Comparison of ENCODE assay signal across 1 cellular context in the genomic region with DNA sequence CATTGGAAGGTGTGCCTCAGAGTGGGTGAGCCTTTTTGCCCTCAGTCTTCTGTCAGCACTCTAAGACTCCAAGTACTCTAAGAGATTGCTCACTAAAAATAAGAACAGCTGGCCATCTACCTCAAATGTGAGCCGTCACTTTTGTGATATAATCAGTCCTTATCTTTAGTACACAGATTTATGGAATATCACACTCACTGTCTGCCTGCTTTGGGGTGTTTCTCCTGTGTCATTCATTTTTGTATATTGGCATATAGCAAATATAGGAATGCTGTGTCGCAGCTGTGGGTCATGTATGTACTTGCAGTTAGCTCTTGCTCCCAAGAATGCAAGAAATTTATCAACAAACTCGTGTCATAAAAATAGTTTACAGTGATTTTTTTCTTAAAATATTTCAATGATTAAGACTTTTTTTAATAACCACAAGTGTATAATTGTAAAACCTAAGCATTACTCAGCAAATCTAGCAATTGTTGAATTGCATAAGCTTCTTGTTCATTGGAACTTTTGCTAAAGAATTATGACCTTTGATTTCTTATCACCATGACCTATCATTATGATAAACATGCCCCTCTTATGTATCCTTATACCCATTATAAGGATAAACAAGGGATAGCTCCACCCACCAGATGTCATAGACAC.
TF ChIP-seq lines count a peak whose summit lies in the region.

No MANE protein-coding gene starts in this region.

TF ChIP-seq in K562, 482 proteins besides CTCF, POLR2A, EP300 and RAD21 (continued from another document and continues in another):
- TF ChIP-seq, protein P1, sequence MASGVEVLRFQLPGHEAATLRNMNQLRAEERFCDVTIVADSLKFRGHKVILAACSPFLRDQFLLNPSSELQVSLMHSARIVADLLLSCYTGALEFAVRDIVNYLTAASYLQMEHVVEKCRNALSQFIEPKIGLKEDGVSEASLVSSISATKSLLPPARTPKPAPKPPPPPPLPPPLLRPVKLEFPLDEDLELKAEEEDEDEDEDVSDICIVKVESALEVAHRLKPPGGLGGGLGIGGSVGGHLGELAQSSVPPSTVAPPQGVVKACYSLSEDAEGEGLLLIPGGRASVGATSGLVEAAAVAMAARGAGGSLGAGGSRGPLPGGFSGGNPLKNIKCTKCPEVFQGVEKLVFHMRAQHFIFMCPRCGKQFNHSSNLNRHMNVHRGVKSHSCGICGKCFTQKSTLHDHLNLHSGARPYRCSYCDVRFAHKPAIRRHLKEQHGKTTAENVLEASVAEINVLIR (CRISPR knock-in tag; IDR thresholded peaks at IDR 0.05): no peak
- no peak for TF ChIP-seq BCOR (IDR thresholded peaks at IDR 0.05)
- no peak for TF ChIP-seq TAF15 (IDR thresholded peaks at IDR 0.05; ENCODE audit: low read depth, low read length)
- TF ChIP-seq SREBF2 (CRISPR knock-in tag; IDR thresholded peaks at IDR 0.05): no peak
- TF ChIP-seq ETS2 (tag; IDR thresholded peaks at IDR 0.05; ENCODE audit: borderline replicate concordance, poor library complexity, severe bottlenecking): no peak
- no peak for TF ChIP-seq ZFP36 (IDR thresholded peaks at IDR 0.05; ENCODE audit: low read depth, low read length, partially characterized antibody)
- TF ChIP-seq, protein P2, sequence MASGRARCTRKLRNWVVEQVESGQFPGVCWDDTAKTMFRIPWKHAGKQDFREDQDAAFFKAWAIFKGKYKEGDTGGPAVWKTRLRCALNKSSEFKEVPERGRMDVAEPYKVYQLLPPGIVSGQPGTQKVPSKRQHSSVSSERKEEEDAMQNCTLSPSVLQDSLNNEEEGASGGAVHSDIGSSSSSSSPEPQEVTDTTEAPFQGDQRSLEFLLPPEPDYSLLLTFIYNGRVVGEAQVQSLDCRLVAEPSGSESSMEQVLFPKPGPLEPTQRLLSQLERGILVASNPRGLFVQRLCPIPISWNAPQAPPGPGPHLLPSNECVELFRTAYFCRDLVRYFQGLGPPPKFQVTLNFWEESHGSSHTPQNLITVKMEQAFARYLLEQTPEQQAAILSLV (tag; IDR thresholded peaks at IDR 0.05): no peak
- TF ChIP-seq, protein P3, sequence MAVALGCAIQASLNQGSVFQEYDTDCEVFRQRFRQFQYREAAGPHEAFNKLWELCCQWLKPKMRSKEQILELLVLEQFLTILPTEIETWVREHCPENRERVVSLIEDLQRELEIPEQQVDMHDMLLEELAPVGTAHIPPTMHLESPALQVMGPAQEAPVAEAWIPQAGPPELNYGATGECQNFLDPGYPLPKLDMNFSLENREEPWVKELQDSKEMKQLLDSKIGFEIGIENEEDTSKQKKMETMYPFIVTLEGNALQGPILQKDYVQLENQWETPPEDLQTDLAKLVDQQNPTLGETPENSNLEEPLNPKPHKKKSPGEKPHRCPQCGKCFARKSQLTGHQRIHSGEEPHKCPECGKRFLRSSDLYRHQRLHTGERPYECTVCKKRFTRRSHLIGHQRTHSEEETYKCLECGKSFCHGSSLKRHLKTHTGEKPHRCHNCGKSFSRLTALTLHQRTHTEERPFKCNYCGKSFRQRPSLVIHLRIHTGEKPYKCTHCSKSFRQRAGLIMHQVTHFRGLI (CRISPR knock-in tag; IDR thresholded peaks at IDR 0.05): no peak
- TF ChIP-seq CHD4 (IDR thresholded peaks at IDR 0.05; ENCODE audit: insufficient read depth, insufficient replicate concordance, low read depth, low read length, poor library complexity, severe bottlenecking): no peak
- no peak for TF ChIP-seq MCM7 (IDR thresholded peaks at IDR 0.05)
- no peak for TF ChIP-seq MYBL2 (IDR thresholded peaks at IDR 0.05; ENCODE audit: low read depth)
- no peak for TF ChIP-seq MYBL2 (CRISPR knock-in tag; IDR thresholded peaks at IDR 0.05; ENCODE audit: borderline replicate concordance)
- no peak for TF ChIP-seq ZNF668 (CRISPR knock-in tag; IDR thresholded peaks at IDR 0.05)
- TF ChIP-seq YY1 (IDR thresholded peaks at IDR 0.05; ENCODE audit: borderline replicate concordance in 1 of 3, control insufficient read depth in 1 of 3, extremely low read depth in 1 of 3, insufficient read depth in 3 of 3, insufficient read length in 1 of 3, insufficient replicate concordance in 2 of 3, low read depth in 1 of 3, low read length in 2 of 3): no peak
- no peak for TF ChIP-seq POLR2AphosphoS2 (IDR thresholded peaks at IDR 0.05; ENCODE audit: low read length)
- TF ChIP-seq, protein P4, sequence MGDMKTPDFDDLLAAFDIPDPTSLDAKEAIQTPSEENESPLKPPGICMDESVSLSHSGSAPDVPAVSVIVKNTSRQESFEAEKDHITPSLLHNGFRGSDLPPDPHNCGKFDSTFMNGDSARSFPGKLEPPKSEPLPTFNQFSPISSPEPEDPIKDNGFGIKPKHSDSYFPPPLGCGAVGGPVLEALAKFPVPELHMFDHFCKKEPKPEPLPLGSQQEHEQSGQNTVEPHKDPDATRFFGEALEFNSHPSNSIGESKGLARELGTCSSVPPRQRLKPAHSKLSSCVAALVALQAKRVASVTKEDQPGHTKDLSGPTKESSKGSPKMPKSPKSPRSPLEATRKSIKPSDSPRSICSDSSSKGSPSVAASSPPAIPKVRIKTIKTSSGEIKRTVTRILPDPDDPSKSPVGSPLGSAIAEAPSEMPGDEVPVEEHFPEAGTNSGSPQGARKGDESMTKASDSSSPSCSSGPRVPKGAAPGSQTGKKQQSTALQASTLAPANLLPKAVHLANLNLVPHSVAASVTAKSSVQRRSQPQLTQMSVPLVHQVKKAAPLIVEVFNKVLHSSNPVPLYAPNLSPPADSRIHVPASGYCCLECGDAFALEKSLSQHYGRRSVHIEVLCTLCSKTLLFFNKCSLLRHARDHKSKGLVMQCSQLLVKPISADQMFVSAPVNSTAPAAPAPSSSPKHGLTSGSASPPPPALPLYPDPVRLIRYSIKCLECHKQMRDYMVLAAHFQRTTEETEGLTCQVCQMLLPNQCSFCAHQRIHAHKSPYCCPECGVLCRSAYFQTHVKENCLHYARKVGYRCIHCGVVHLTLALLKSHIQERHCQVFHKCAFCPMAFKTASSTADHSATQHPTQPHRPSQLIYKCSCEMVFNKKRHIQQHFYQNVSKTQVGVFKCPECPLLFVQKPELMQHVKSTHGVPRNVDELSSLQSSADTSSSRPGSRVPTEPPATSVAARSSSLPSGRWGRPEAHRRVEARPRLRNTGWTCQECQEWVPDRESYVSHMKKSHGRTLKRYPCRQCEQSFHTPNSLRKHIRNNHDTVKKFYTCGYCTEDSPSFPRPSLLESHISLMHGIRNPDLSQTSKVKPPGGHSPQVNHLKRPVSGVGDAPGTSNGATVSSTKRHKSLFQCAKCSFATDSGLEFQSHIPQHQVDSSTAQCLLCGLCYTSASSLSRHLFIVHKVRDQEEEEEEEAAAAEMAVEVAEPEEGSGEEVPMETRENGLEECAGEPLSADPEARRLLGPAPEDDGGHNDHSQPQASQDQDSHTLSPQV (IDR thresholded peaks at IDR 0.05): no peak
- TF ChIP-seq, protein P5, sequence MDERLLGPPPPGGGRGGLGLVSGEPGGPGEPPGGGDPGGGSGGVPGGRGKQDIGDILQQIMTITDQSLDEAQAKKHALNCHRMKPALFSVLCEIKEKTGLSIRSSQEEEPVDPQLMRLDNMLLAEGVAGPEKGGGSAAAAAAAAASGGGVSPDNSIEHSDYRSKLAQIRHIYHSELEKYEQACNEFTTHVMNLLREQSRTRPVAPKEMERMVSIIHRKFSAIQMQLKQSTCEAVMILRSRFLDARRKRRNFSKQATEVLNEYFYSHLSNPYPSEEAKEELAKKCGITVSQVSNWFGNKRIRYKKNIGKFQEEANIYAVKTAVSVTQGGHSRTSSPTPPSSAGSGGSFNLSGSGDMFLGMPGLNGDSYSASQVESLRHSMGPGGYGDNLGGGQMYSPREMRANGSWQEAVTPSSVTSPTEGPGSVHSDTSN (CRISPR knock-in tag; IDR thresholded peaks at IDR 0.05; ENCODE audit: low read depth): no peak
- TF ChIP-seq, protein P5 (tag; conservative IDR thresholded peaks at IDR 0.05; ENCODE audit: low read depth): peak; percentile 37; the same call in 1 of the 2 replicates
- TF ChIP-seq, protein P6, sequence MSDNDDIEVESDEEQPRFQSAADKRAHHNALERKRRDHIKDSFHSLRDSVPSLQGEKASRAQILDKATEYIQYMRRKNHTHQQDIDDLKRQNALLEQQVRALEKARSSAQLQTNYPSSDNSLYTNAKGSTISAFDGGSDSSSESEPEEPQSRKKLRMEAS (CRISPR knock-in tag; IDR thresholded peaks at IDR 0.05): no peak
- no peak for TF ChIP-seq PPARD (CRISPR knock-in tag; IDR thresholded peaks at IDR 0.05)
- TF ChIP-seq POLR3A (IDR thresholded peaks at IDR 0.05; ENCODE audit: borderline replicate concordance, extremely low read depth, insufficient read depth, insufficient read length): no peak
- no peak for TF ChIP-seq FOXA1 (IDR thresholded peaks at IDR 0.05; ENCODE audit: borderline replicate concordance)
- TF ChIP-seq ZBTB7A (IDR thresholded peaks at IDR 0.05; ENCODE audit: borderline replicate concordance, control insufficient read depth, low read depth, low read length): no peak
- no peak for TF ChIP-seq ZNF41 (CRISPR knock-in tag; conservative IDR thresholded peaks at IDR 0.05)
- TF ChIP-seq ZNF224 (CRISPR knock-in tag; IDR thresholded peaks at IDR 0.05): no peak
- 0 out of 4 replicates have a peak, but pooled peaks of 1 of the 2 experiments have one; percentile 27 for TF ChIP-seq TRIM24 (IDR thresholded peaks at IDR 0.05)
- TF ChIP-seq SAFB (IDR thresholded peaks at IDR 0.05; ENCODE audit: borderline replicate concordance, low read depth, low read length): no peak
- no peak for TF ChIP-seq ZNF263 (CRISPR knock-in tag; IDR thresholded peaks at IDR 0.05; ENCODE audit: borderline replicate concordance)
- TF ChIP-seq SMAD1 (IDR thresholded peaks at IDR 0.05; ENCODE audit: low read depth, low read length, partially characterized antibody): no peak
- TF ChIP-seq ATF1 (CRISPR knock-in tag; IDR thresholded peaks at IDR 0.05): no peak
- TF ChIP-seq ATF1 (tag; IDR thresholded peaks at IDR 0.05): no peak
- no peak for TF ChIP-seq ZNF212 (CRISPR knock-in tag; IDR thresholded peaks at IDR 0.05)
- peak; percentile 31; the same call in 1 of the 2 replicates for TF ChIP-seq MTA2 (IDR thresholded peaks at IDR 0.05; ENCODE audit: low read depth)
- no peak for TF ChIP-seq ESRRB (CRISPR knock-in tag; IDR thresholded peaks at IDR 0.05; ENCODE audit: borderline replicate concordance)
- no peak for TF ChIP-seq BRCA1 (IDR thresholded peaks at IDR 0.05)
- no peak for TF ChIP-seq BRCA1 (CRISPR knock-in tag; IDR thresholded peaks at IDR 0.05)
- TF ChIP-seq CCNT2 (IDR thresholded peaks at IDR 0.05; ENCODE audit: borderline replicate concordance, extremely low read depth, insufficient read length, low read depth, low read length): no peak
- TF ChIP-seq PHF8 (IDR thresholded peaks at IDR 0.05; ENCODE audit: borderline replicate concordance, low read length): no peak
- TF ChIP-seq, protein P7, sequence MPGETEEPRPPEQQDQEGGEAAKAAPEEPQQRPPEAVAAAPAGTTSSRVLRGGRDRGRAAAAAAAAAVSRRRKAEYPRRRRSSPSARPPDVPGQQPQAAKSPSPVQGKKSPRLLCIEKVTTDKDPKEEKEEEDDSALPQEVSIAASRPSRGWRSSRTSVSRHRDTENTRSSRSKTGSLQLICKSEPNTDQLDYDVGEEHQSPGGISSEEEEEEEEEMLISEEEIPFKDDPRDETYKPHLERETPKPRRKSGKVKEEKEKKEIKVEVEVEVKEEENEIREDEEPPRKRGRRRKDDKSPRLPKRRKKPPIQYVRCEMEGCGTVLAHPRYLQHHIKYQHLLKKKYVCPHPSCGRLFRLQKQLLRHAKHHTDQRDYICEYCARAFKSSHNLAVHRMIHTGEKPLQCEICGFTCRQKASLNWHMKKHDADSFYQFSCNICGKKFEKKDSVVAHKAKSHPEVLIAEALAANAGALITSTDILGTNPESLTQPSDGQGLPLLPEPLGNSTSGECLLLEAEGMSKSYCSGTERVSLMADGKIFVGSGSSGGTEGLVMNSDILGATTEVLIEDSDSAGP (CRISPR knock-in tag; IDR thresholded peaks at IDR 0.05): no peak
- no peak for TF ChIP-seq PML (IDR thresholded peaks at IDR 0.05; ENCODE audit: low read length)
- TF ChIP-seq MEIS2 (IDR thresholded peaks at IDR 0.05; ENCODE audit: partially characterized antibody): peak; percentile 82
- TF ChIP-seq EZH2 (IDR thresholded peaks at IDR 0.05; ENCODE audit: borderline replicate concordance, low read depth, low read length): no peak
- TF ChIP-seq BACH1 (tag; IDR thresholded peaks at IDR 0.05): 0 out of 2 replicates have a peak, but pooled peaks have one; percentile 48
- TF ChIP-seq NR2F6 (CRISPR knock-in tag; IDR thresholded peaks at IDR 0.05): no peak
- peak; percentile 37; the same call in 1 of the 2 replicates for TF ChIP-seq NFE2L1 (tag; IDR thresholded peaks at IDR 0.05; ENCODE audit: borderline replicate concordance, low read depth)
